ENCODE assay signal across 31 cellular contexts in genomic region chr7:56570968-56571367, GRCh38.
"Had no signal": no experiment of that assay in that cellular context is flagged by ENCODE, and none has a peak within 500 bp of the region (broad histone marks: within the 10 kb centered on the region; RNA-seq: fewer than 3 reads in every experiment).

No MANE protein-coding gene starts in this region.

- H3K27me3 ChIP-seq: ascending aorta, cardiac muscle cell had no signal

- FAIRE-seq: bronchial epithelial cell, TTC549 had no signal

- H3K4me1 ChIP-seq: ascending aorta had no signal

- DNase-seq: activated CD4-positive, alpha-beta memory T cell treated with anti-CD3 and anti-CD28 coated beads, Interleukin-2, amount 10 ng/mL, durations not matched to agents 7 days and 5 days; activated CD4-positive, alpha-beta T cell treated with anti-CD3 and anti-CD28 coated beads for 1 hour; activated CD4-positive, alpha-beta T cell treated with anti-CD3 and anti-CD28 coated beads for 36 hours; activated CD4-positive, alpha-beta T cell treated with anti-CD3 and anti-CD28 coated beads for 48 hours; activated CD4-positive, alpha-beta T cell treated with anti-CD3 and anti-CD28 coated beads, Interleukin-2, amount 10 ng/mL, durations not matched to agents 7 days and 5 days; activated CD4-positive, alpha-beta T cell treated with anti-CD3 and anti-CD28 coated beads, Interleukin-2, amount 50 U/mL, for 48 hours; activated CD4-positive, CD25-positive, alpha-beta regulatory T cell; activated CD8-positive, alpha-beta memory T cell treated with anti-CD3 and anti-CD28 coated beads for 24 hours; activated CD8-positive, alpha-beta memory T cell treated with anti-CD3 and anti-CD28 coated beads, Interleukin-2, amount 10 ng/mL, durations not matched to agents 7 days and 5 days; activated CD8-positive, alpha-beta memory T cell treated with anti-CD3 and anti-CD28 coated beads, Interleukin-2, amount 50 U/mL, for 48 hours; activated CD8-positive, alpha-beta T cell treated with anti-CD3 and anti-CD28 coated beads, Interleukin-2, amount 10 ng/mL, durations not matched to agents 7 days and 5 days; activated effector memory CD4-positive, alpha-beta T cell treated with Interleukin-2 at 50 U/mL for 16 hours; activated gamma-delta T cell; activated naive CD4-positive, alpha-beta T cell treated with anti-CD3 and anti-CD28 coated beads, Interleukin-2, amount 10 ng/mL, durations not matched to agents 7 days and 5 days; activated naive CD4-positive, alpha-beta T cell treated with Interleukin-2 at 50 U/mL for 16 hours; activated naive CD8-positive, alpha-beta T cell treated with anti-CD3 and anti-CD28 coated beads, Interleukin-2, amount 10 ng/mL, durations not matched to agents 7 days and 5 days; activated naive CD8-positive, alpha-beta T cell treated with anti-CD3 and anti-CD28 coated beads, Interleukin-2, amount 50 U/mL, for 24 hours; activated T-cell treated with anti-CD3 and anti-CD28 coated beads, Interleukin-2, amount 50 U/mL, for 24 hours; activated T-cell treated with anti-CD3 and anti-CD28 coated beads, Interleukin-2, amount 50 U/mL, for 48 hours; amygdala; anterior cingulate cortex; caudate nucleus; cerebellar nuclear complex; T-helper 1 cell; T-helper 2 cell; T-helper 9 cell had no signal

- H3K27ac ChIP-seq: ascending aorta, cardiac muscle cell, VCaP had no signal

- H3K4me3 ChIP-seq: ascending aorta, cardiac muscle cell had no signal

- H3K36me3 ChIP-seq: ascending aorta, cardiac muscle cell had no signal
